ENCODE assay signal across 13 cellular contexts in the genomic region with DNA sequence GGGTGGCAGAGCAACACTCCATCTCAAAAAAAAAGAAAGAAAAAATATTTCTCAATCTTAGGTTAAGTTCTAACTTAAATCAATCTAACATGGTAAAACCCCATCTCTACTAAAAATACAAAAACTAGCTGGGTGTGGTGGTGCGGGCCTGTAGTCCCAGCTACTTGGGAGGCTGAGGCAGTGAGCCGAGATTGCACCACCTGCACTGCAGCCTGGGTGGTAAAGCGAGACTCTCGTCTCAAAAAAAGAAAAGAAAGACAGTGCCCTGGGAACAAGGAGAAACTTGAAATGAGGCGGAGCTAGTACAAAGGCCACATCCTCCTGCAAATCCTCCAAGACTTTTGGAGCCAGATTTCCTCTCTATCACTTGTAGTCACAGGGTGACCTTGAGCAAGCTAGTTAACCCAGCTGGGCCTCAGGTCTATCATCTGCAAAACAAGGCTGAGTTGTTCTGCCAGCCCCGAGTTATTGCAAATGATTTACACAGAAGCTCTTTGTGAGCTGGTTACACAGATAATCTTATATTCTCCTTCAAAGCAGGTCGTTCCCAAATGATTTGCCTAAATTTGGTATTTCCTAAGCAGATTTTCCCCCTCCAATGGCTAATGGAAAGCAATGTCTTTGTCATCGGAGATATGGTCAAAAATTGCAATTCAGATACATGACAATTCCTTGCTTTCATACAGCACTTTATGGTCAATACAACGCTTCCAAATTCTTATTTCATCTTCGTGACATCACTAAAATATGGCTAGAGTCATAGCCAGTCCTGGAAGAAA. TPM values are rescaled to one million over a fixed set of nuclear protein-coding genes. Genes with fewer than 3 reads are reported as not detected.
DNase-seq lines count a peak whose midpoint lies in the region; ATAC-seq, FAIRE-seq and TF ChIP-seq lines count a peak whose summit lies in the region.
"Had no signal": no experiment of that assay in that cellular context is flagged by ENCODE, and none has a peak within 500 bp of the region (broad histone marks: within the 10 kb centered on the region; RNA-seq: fewer than 3 reads in every experiment).

No MANE protein-coding gene starts in this region.

- H3K79me2 ChIP-seq in keratinocyte (ENCODE audit: control insufficient read depth, insufficient read depth, low read length), result peaks cover 24% of the 10 kb centered on the region

- no peak overlapping the region for H3K27ac Mint-ChIP-seq in stimulated activated naive CD8-positive, alpha-beta T cell treated with anti-CD3 and anti-CD28 coated beads, Interleukin-15, Interleukin-2, amounts not matched to agents 100 ng/mL and 50 ng/mL, for 24 hours
- no peak overlapping the region for H3K27ac Mint-ChIP-seq in activated CD8-positive, alpha-beta T cell treated with anti-CD3 and anti-CD28 coated beads for 36 hours

- peaks cover 8% of the 10 kb centered on the region for H3K36me3 Mint-ChIP-seq in stimulated activated naive CD8-positive, alpha-beta T cell treated with anti-CD3 and anti-CD28 coated beads, Interleukin-15, Interleukin-2, amounts not matched to agents 100 ng/mL and 50 ng/mL, for 24 hours (ENCODE audit: low read depth)
- H3K36me3 Mint-ChIP-seq in activated CD8-positive, alpha-beta T cell treated with anti-CD3 and anti-CD28 coated beads for 36 hours (ENCODE audit: low read depth), result peaks cover 10% of the 10 kb centered on the region

- POLR2A ChIA-PET in activated CD8-positive, alpha-beta T cell treated with anti-CD3 and anti-CD28 coated beads for 36 hours (lab: Charles Lee), result interaction anchor here (0.9 kb wide), 1 partner anchor 8 kb away, joined by 3 read pairs; no protein-coding TSS in a partner anchor

- H3K9me3 ChIP-seq in keratinocyte (ENCODE audit: control insufficient read depth, low read depth, low read length), result no peaks in the 10 kb centered on the region
- H3K9me3 ChIP-seq: right atrium auricular region had no signal

- no peak for FAIRE-seq in keratinocyte (lab: Jason Lieb, UNC)

- peaks cover 3% of the 10 kb centered on the region for H3K9me3 Mint-ChIP-seq in stimulated activated naive CD8-positive, alpha-beta T cell treated with anti-CD3 and anti-CD28 coated beads, Interleukin-15, Interleukin-2, amounts not matched to agents 100 ng/mL and 50 ng/mL, for 24 hours
- no peaks in the 10 kb centered on the region for H3K9me3 Mint-ChIP-seq in activated CD8-positive, alpha-beta T cell treated with anti-CD3 and anti-CD28 coated beads for 36 hours

- no peak overlapping the region for H3K4me3 ChIP-seq in keratinocyte (ENCODE audit: control insufficient read depth in 2 of 3, extremely low read depth in 1 of 3, insufficient read depth in 2 of 3, low read depth in 1 of 3, low read length in 3 of 3)

- no peak for ATAC-seq in stimulated activated naive CD8-positive, alpha-beta T cell treated with anti-CD3 and anti-CD28 coated beads, Interleukin-15, Interleukin-2, amounts not matched to agents 100 U/mL and 50 U/mL, for 24 hours
- ATAC-seq in activated CD8-positive, alpha-beta T cell treated with anti-CD3 and anti-CD28 coated beads for 36 hours, result no peak
- no peak for ATAC-seq in HG02610 (IDR thresholded peaks at IDR 0.05; ENCODE audit: unreplicated experiment)

- peaks cover 6% of the 10 kb centered on the region for H3K4me1 ChIP-seq in keratinocyte (ENCODE audit: control insufficient read depth, extremely low read depth, insufficient read depth, low read length)

- dilution Hi-C loops in keratinocyte (cut with MboI; ENCODE audit: extremely low pct_ligation_motif_present, low sequenced_read_pairs), result no loop called here

- peaks cover 20% of the 10 kb centered on the region for H3K4me1 Mint-ChIP-seq in stimulated activated naive CD8-positive, alpha-beta T cell treated with anti-CD3 and anti-CD28 coated beads, Interleukin-15, Interleukin-2, amounts not matched to agents 100 ng/mL and 50 ng/mL, for 24 hours (ENCODE audit: low read depth)
- H3K4me1 Mint-ChIP-seq in activated CD8-positive, alpha-beta T cell treated with anti-CD3 and anti-CD28 coated beads for 36 hours (ENCODE audit: low read depth), result peaks cover 11% of the 10 kb centered on the region

- no peak for TF ChIP-seq CTCF in activated CD8-positive, alpha-beta T cell treated with anti-CD3 and anti-CD28 coated beads for 36 hours (IDR thresholded peaks at IDR 0.05)
- no peak for TF ChIP-seq CTCF in keratinocyte (optimal IDR thresholded peaks at IDR 0.05 in 1 of 3, IDR thresholded peaks at IDR 0.05 in 1 of 3, conservative IDR thresholded peaks at IDR 0.05 in 1 of 3; ENCODE audit: extremely low read depth in 1 of 3, insufficient read depth in 2 of 3, low read length in 3 of 3)

- peak overlapping the region; percentile 90 for H3K4me3 Mint-ChIP-seq in stimulated activated naive CD8-positive, alpha-beta T cell treated with anti-CD3 and anti-CD28 coated beads, Interleukin-15, Interleukin-2, amounts not matched to agents 100 ng/mL and 50 ng/mL, for 24 hours
- H3K4me3 Mint-ChIP-seq in activated CD8-positive, alpha-beta T cell treated with anti-CD3 and anti-CD28 coated beads for 36 hours, result peak overlapping the region; percentile 89

- no peak overlapping the region for H3K9ac ChIP-seq in keratinocyte (ENCODE audit: control insufficient read depth, extremely low read depth, insufficient read depth, low read length)

- H3K27ac ChIP-seq in keratinocyte (ENCODE audit: control insufficient read depth, insufficient read depth, low read length), result no peak overlapping the region

- CTCF ChIA-PET in activated CD8-positive, alpha-beta T cell treated with anti-CD3 and anti-CD28 coated beads for 36 hours (lab: Charles Lee), result interaction anchor here (0.7 to 2.5 kb wide), 3 partner anchors 24 to 44 kb away, joined by 3 to 10 read pairs (median 3); no protein-coding TSS in a partner anchor

- H2AFZ ChIP-seq in keratinocyte (ENCODE audit: control insufficient read depth, low read length), result no peak overlapping the region

- peaks cover 2% of the 10 kb centered on the region for H3K9me1 ChIP-seq in keratinocyte (ENCODE audit: control insufficient read depth, extremely low read depth, insufficient read depth, low read length)

- DNase-seq in stimulated activated naive CD8-positive, alpha-beta T cell treated with anti-CD3 and anti-CD28 coated beads, Interleukin-15, Interleukin-2, amounts not matched to agents 100 U/mL and 50 U/mL, for 24 hours, result no peak
- DNase-seq in activated CD8-positive, alpha-beta T cell treated with anti-CD3 and anti-CD28 coated beads for 36 hours, result no peak
- DNase-seq in keratinocyte (ENCODE audit: low read depth, low spot score), result no peak
- DNase-seq in SW480 (ENCODE audit: low spot score), result no peak
- DNase-seq in MV-4-11 (lab: John Stamatoyannopoulos, UW), result no peak
- no peak for DNase-seq in DMS53 treated with DMSO at 0.1 percent for 48 hours (lab: John Stamatoyannopoulos, UW; ENCODE audit: unreplicated experiment)
- DNase-seq: amygdala, DMS 273 treated with DMSO at 0.1 percent for 48 hours, kidney glomerular epithelial cell, NCI-H774 had no signal

- H4K20me1 ChIP-seq in keratinocyte (ENCODE audit: control insufficient read depth, extremely low read depth, insufficient read depth, low read length), result no peaks in the 10 kb centered on the region

- peak overlapping the region; percentile 89 for H3K4me2 ChIP-seq in keratinocyte (ENCODE audit: control insufficient read depth, extremely low read depth, insufficient read depth, low read depth, low read length)

- H3K36me3 ChIP-seq in keratinocyte (ENCODE audit: control insufficient read depth in 2 of 2, extremely low read depth in 1 of 2, insufficient read depth in 2 of 2, low read length in 2 of 2), result peaks cover 6 to 15% of the 10 kb centered on the region in 2 experiments

- intact Hi-C loops in activated CD8-positive, alpha-beta T cell treated with anti-CD3 and anti-CD28 coated beads for 36 hours (cut with micrococcal nuclease), result no loop called here

- H3K27me3 Mint-ChIP-seq in stimulated activated naive CD8-positive, alpha-beta T cell treated with anti-CD3 and anti-CD28 coated beads, Interleukin-15, Interleukin-2, amounts not matched to agents 100 ng/mL and 50 ng/mL, for 24 hours, result no peaks in the 10 kb centered on the region
- no peaks in the 10 kb centered on the region for H3K27me3 Mint-ChIP-seq in activated CD8-positive, alpha-beta T cell treated with anti-CD3 and anti-CD28 coated beads for 36 hours

- no peaks in the 10 kb centered on the region for H3K27me3 ChIP-seq in keratinocyte (ENCODE audit: control insufficient read depth, extremely low read depth, insufficient read depth, low read length)
- H3K27me3 ChIP-seq: right atrium auricular region had no signal

RNA-seq across cellular contexts. Expression of gene ANKRD54, which starts 1.9 kb away (rescaled TPM):
- total RNA-seq in activated CD8-positive, alpha-beta T cell treated with anti-CD3 and anti-CD28 coated beads for 36 hours, result 10 to 100 TPM; 17.2 to 17.5 TPM
- polyA plus RNA-seq in keratinocyte, result 12.3 to 19.4 TPM (median 17.1 TPM) in 3 replicates
- 8.2 TPM for polyA plus RNA-seq in keratinocyte (2011; ENCODE audit: low read depth)
- polyA plus RNA-seq in keratinocyte (2011; cell fraction: cytosol; rRNA removed), result 12.7 and 20.3 TPM in 2 replicates
- 20.8 and 24.7 TPM in 2 replicates for polyA plus RNA-seq in keratinocyte (2011; cell fraction: nucleus; rRNA removed)
- 14.2 and 16.9 TPM in 2 replicates for polyA plus RNA-seq in keratinocyte (2012; ENCODE audit: low replicate concordance)
- polyA minus RNA-seq in keratinocyte, result 15.0 to 57.4 TPM (median 21.8 TPM) in 3 replicates
- 36.4 TPM for polyA minus RNA-seq in keratinocyte (2011; cell fraction: cytosol; rRNA and poly(A)+ RNA removed)
- polyA minus RNA-seq in keratinocyte (2011; cell fraction: nucleus; rRNA and poly(A)+ RNA removed), result 7.5 and 7.9 TPM in 2 replicates

RNA-seq across cellular contexts. Expression of gene EIF3L, which starts 7.0 kb away (rescaled TPM):
- total RNA-seq in activated CD8-positive, alpha-beta T cell treated with anti-CD3 and anti-CD28 coated beads for 36 hours, result 100 to 1,000 TPM; 687 to 694 TPM
- 517 to 639 TPM (median 592 TPM) in 3 replicates for polyA plus RNA-seq in keratinocyte
- 523 TPM for polyA plus RNA-seq in keratinocyte (2011; ENCODE audit: low read depth)
- 449 and 696 TPM in 2 replicates for polyA plus RNA-seq in keratinocyte (2011; cell fraction: cytosol; rRNA removed)
- 232 and 239 TPM in 2 replicates for polyA plus RNA-seq in keratinocyte (2011; cell fraction: nucleus; rRNA removed)
- polyA plus RNA-seq in keratinocyte (2012; ENCODE audit: low replicate concordance), result 521 and 631 TPM in 2 replicates
- 346 to 803 TPM (median 729 TPM) in 3 replicates for polyA minus RNA-seq in keratinocyte
- polyA minus RNA-seq in keratinocyte (2011; cell fraction: cytosol; rRNA and poly(A)+ RNA removed), result 232 TPM
- 117 and 178 TPM in 2 replicates for polyA minus RNA-seq in keratinocyte (2011; cell fraction: nucleus; rRNA and poly(A)+ RNA removed)

RNA-seq across cellular contexts. Expression of gene GALR3, which starts 19.0 kb away (rescaled TPM):
- total RNA-seq in activated CD8-positive, alpha-beta T cell treated with anti-CD3 and anti-CD28 coated beads for 36 hours, result not detected
- not detected in 3 replicates for polyA plus RNA-seq in keratinocyte
- not detected for polyA plus RNA-seq in keratinocyte (2011; ENCODE audit: low read depth)
- not detected in 2 replicates for polyA plus RNA-seq in keratinocyte (2011; cell fraction: cytosol; rRNA removed)
- not detected in 2 replicates for polyA plus RNA-seq in keratinocyte (2011; cell fraction: nucleus; rRNA removed)
- not detected in 2 replicates for polyA plus RNA-seq in keratinocyte (2012; ENCODE audit: low replicate concordance)
- not detected in 3 replicates for polyA minus RNA-seq in keratinocyte
- polyA minus RNA-seq in keratinocyte (2011; cell fraction: cytosol; rRNA and poly(A)+ RNA removed), result not detected
- polyA minus RNA-seq in keratinocyte (2011; cell fraction: nucleus; rRNA and poly(A)+ RNA removed), result not detected in 2 replicates
- total RNA-seq: right atrium auricular region had no signal

RNA-seq across cellular contexts. Expression of gene GCAT, which starts 34.5 kb away (rescaled TPM):
- total RNA-seq in activated CD8-positive, alpha-beta T cell treated with anti-CD3 and anti-CD28 coated beads for 36 hours, result 10 to 100 TPM; 19.0 to 20.4 TPM
- polyA plus RNA-seq in keratinocyte, result 8.2 to 8.5 TPM (median 8.4 TPM) in 3 replicates
- polyA plus RNA-seq in keratinocyte (2011; ENCODE audit: low read depth), result 9.2 TPM
- polyA plus RNA-seq in keratinocyte (2011; cell fraction: cytosol; rRNA removed), result 6.1 and 12.1 TPM in 2 replicates
- polyA plus RNA-seq in keratinocyte (2011; cell fraction: nucleus; rRNA removed), result 6.6 and 8.2 TPM in 2 replicates
- 8.4 and 13.9 TPM in 2 replicates for polyA plus RNA-seq in keratinocyte (2012; ENCODE audit: low replicate concordance)
- polyA minus RNA-seq in keratinocyte, result 6.7 to 11.5 TPM (median 9.6 TPM) in 3 replicates
- 28.4 TPM for polyA minus RNA-seq in keratinocyte (2011; cell fraction: cytosol; rRNA and poly(A)+ RNA removed)
- 3.2 and 4.5 TPM in 2 replicates for polyA minus RNA-seq in keratinocyte (2011; cell fraction: nucleus; rRNA and poly(A)+ RNA removed)
